In genomic region chr14:74974364-74975058, GRCh38 we compare ENCODE assay signal across 1 cellular context.
TF ChIP-seq lines count a peak whose summit lies in the region.

No MANE protein-coding gene starts in this region.

TF ChIP-seq in H1, 55 proteins besides CTCF, POLR2A, EP300 and RAD21:
- TF ChIP-seq CHD2 (IDR thresholded peaks at IDR 0.05; ENCODE audit: low read length) (no peak), JUND (IDR thresholded peaks at IDR 0.05; ENCODE audit: low read length) (no peak), GABPA (IDR thresholded peaks at IDR 0.05; ENCODE audit: borderline replicate concordance, insufficient read depth, low read length) (no peak), TAF7 (optimal IDR thresholded peaks at IDR 0.05; ENCODE audit: borderline replicate concordance, low read depth, low read length) (no peak), SP2 (IDR thresholded peaks at IDR 0.05; ENCODE audit: low read length) (no peak), CBX8 (IDR thresholded peaks at IDR 0.05; ENCODE audit: borderline replicate concordance, low read depth, low read length) (no peak), EZH2 (IDR thresholded peaks at IDR 0.05; ENCODE audit: low read depth, low read length, severe bottlenecking) (no peak), KDM1A (IDR thresholded peaks at IDR 0.05; ENCODE audit: borderline replicate concordance, low read length) (no peak), RXRA (IDR thresholded peaks at IDR 0.05; ENCODE audit: insufficient read depth, low read depth, low read length) (no peak), SP1 (IDR thresholded peaks at IDR 0.05; ENCODE audit: low read depth, low read length) (peak; percentile 49; the same call in 1 of the 2 replicates), SIN3A (conservative IDR thresholded peaks at IDR 0.05 in 1 of 2, IDR thresholded peaks at IDR 0.05 in 1 of 2; ENCODE audit: low read depth in 1 of 2, low read length in 2 of 2) (no peak; a peak in 1 of 4 replicates), NRF1 (IDR thresholded peaks at IDR 0.05; ENCODE audit: low read depth, low read length) (no peak), KDM5A (IDR thresholded peaks at IDR 0.05; ENCODE audit: low read length) (no peak), POU5F1 (IDR thresholded peaks at IDR 0.05; ENCODE audit: low read depth, low read length) (no peak), SRF (IDR thresholded peaks at IDR 0.05; ENCODE audit: low read depth, low read length) (no peak), SIRT6 (IDR thresholded peaks at IDR 0.05; ENCODE audit: low read length) (no peak), TEAD4 (IDR thresholded peaks at IDR 0.05; ENCODE audit: low read depth, low read length) (peak; percentile 93)
TF ChIP-seq in H1: peak in this region for 2.
